Comparison of ENCODE assay signal across 1 cellular context in genomic region chr9:115672477-115673316, GRCh38.
TF ChIP-seq lines count a peak whose summit lies in the region.

No MANE protein-coding gene starts in this region.

TF ChIP-seq in HepG2, 621 proteins besides CTCF, POLR2A, EP300 and RAD21 (continued from another document):
- TF ChIP-seq RERE (CRISPR knock-in tag; IDR thresholded peaks at IDR 0.05; ENCODE audit: low read depth) (no peak), NFE2 (CRISPR knock-in tag; IDR thresholded peaks at IDR 0.05) (no peak), KDM5A (IDR thresholded peaks at IDR 0.05; ENCODE audit: borderline replicate concordance, low read length) (no peak), ZNF143 (CRISPR knock-in tag; IDR thresholded peaks at IDR 0.05) (no peak)
